Comparison of ENCODE assay signal across 22 cellular contexts in genomic region chr15:47857384-47858168, GRCh38.
DNase-seq lines count a peak whose midpoint lies in the region; ATAC-seq, FAIRE-seq and TF ChIP-seq lines count a peak whose summit lies in the region.
"Had no signal": no experiment of that assay in that cellular context is flagged by ENCODE, and none has a peak within 500 bp of the region (broad histone marks: within the 10 kb centered on the region; RNA-seq: fewer than 3 reads in every experiment).

No MANE protein-coding gene starts in this region.

- intact Hi-C loops in sigmoid colon (cut with DNase I), result no loop called here

- no peaks in the 10 kb centered on the region for H3K9me3 ChIP-seq in sigmoid colon

- 63 to 78% methylated on average over 6 of the region's 6 CpGs for WGBS in sigmoid colon, 2 donors

- H3K36me3 ChIP-seq in sigmoid colon, result no peaks in the 10 kb centered on the region

- TF ChIP-seq CTCF in WTC11 (IDR thresholded peaks at IDR 0.05), result no peak
- TF ChIP-seq CTCF in sigmoid colon (IDR thresholded peaks at IDR 0.05), result no peak

- H3K36me3 Mint-ChIP-seq in WTC11, result no peaks in the 10 kb centered on the region
- H3K36me3 Mint-ChIP-seq: memory B cell, natural killer cell had no signal

- no peaks in the 10 kb centered on the region for H3K27me3 ChIP-seq in sigmoid colon
- H3K27me3 ChIP-seq: hepatocyte had no signal

- no peak overlapping the region for H3K27ac ChIP-seq in sigmoid colon
- H3K27ac ChIP-seq: hepatocyte, RWPE1, skin epidermis had no signal

- H3K27me3 Mint-ChIP-seq in WTC11 (ENCODE audit: low read depth), result peaks cover 8% of the 10 kb centered on the region

- POLR2A ChIA-PET in WTC11 (lab: Charles Lee), result no interaction called here

- DNase-seq in GM12892 (ENCODE audit: insufficient read length) (no peak), UCSD-AML1 (lab: John Stamatoyannopoulos, UW; ENCODE audit: unreplicated experiment) (peak; percentile 15), WTC11 (ENCODE audit: low spot score) (no peak), T-helper 1 cell (no peak), NCI-H226 (no peak), sigmoid colon (no peak)
- DNase-seq in Jurkat, Clone E6-1 (ENCODE audit: low read depth, low spot score), result peak; percentile 23
- DNase-seq: activated CD8-positive, alpha-beta T cell treated with anti-CD3 and anti-CD28 coated beads for 36 hours; activated naive CD4-positive, alpha-beta T cell treated with anti-CD3 and anti-CD28 coated beads, Interleukin-2, amount 50 U/mL, for 16 hours; activated T-cell treated with anti-CD3 and anti-CD28 coated beads, Interleukin-2, amount 50 U/mL, for 24 hours; endodermal cell; natural killer cell; NCI-H1436; NCI-H82; posterior cingulate gyrus; stimulated activated CD4-positive, alpha-beta T cell treated with anti-CD3 and anti-CD28 coated beads, Interleukin-4, amount 100 ng/mL, for 1 hour had no signal

- peaks cover 4% of the 10 kb centered on the region; the same call in 1 of the 2 replicates for H3K9me3 Mint-ChIP-seq in WTC11
- H3K9me3 Mint-ChIP-seq: activated CD8-positive, alpha-beta T cell treated with anti-CD3 and anti-CD28 coated beads for 36 hours; activated T-cell treated with anti-CD3 and anti-CD28 coated beads, Interleukin-2, amount 50 U/mL, for 24 hours; endodermal cell; GM23338 had no signal

- no peak overlapping the region for H3K27ac Mint-ChIP-seq in WTC11
- H3K27ac Mint-ChIP-seq: activated CD8-positive, alpha-beta T cell treated with anti-CD3 and anti-CD28 coated beads for 36 hours; activated T-cell treated with anti-CD3 and anti-CD28 coated beads, Interleukin-2, amount 50 U/mL, for 24 hours; endodermal cell; GM23338; memory B cell; natural killer cell had no signal

- H3K4me1 Mint-ChIP-seq in WTC11, result peaks cover 31% of the 10 kb centered on the region
- H3K4me1 Mint-ChIP-seq: memory B cell, natural killer cell had no signal

- H3K4me3 Mint-ChIP-seq in WTC11, result no peak overlapping the region
- H3K4me3 Mint-ChIP-seq: activated CD8-positive, alpha-beta T cell treated with anti-CD3 and anti-CD28 coated beads for 36 hours; activated T-cell treated with anti-CD3 and anti-CD28 coated beads, Interleukin-2, amount 50 U/mL, for 24 hours; endodermal cell; GM23338; memory B cell; natural killer cell had no signal

- no peak for TF ChIP-seq EP300 in sigmoid colon (IDR thresholded peaks at IDR 0.05)

- ATAC-seq in GM21515 (IDR thresholded peaks at IDR 0.05; ENCODE audit: unreplicated experiment) (peak; percentile 53), WTC11 (no peak)
- ATAC-seq: activated CD8-positive, alpha-beta T cell treated with anti-CD3 and anti-CD28 coated beads for 36 hours; GM23338 had no signal

- no peak for TF ChIP-seq POLR2A in GM12892 (IDR thresholded peaks at IDR 0.05; ENCODE audit: low read depth, low read length)
- TF ChIP-seq POLR2A in sigmoid colon (IDR thresholded peaks at IDR 0.05), result no peak

- no peaks in the 10 kb centered on the region for H3K4me1 ChIP-seq in sigmoid colon

- FAIRE-seq in GM12892 (lab: Jason Lieb, UNC), result peak; percentile 57

- no peak overlapping the region for H3K4me3 ChIP-seq in Jurkat, Clone E6-1 (ENCODE audit: low read length)
- no peak overlapping the region for H3K4me3 ChIP-seq in sigmoid colon
- H3K4me3 ChIP-seq: GM23338, hepatocyte, skin epidermis had no signal

- CTCF ChIA-PET in WTC11 (lab: Charles Lee), result interaction anchor here (0.6 kb wide), 1 partner anchor 9 kb away, joined by 3 read pairs; no protein-coding TSS in a partner anchor

TF ChIP-seq in WTC11, 78 proteins besides CTCF, POLR2A, EP300 and RAD21:
- TF ChIP-seq NFYB (CRISPR knock-in tag; conservative IDR thresholded peaks at IDR 0.05; ENCODE audit: low read depth), result no peak
- no peak for TF ChIP-seq PREB (CRISPR knock-in tag; IDR thresholded peaks at IDR 0.05; ENCODE audit: borderline replicate concordance)
- no peak for TF ChIP-seq HMGXB4 (CRISPR knock-in tag; IDR thresholded peaks at IDR 0.05)
- TF ChIP-seq TEAD4 (CRISPR knock-in tag; IDR thresholded peaks at IDR 0.05), result no peak
- no peak for TF ChIP-seq NR3C1 (CRISPR knock-in tag; conservative IDR thresholded peaks at IDR 0.05; ENCODE audit: low read depth)
- TF ChIP-seq ZNF219 (CRISPR knock-in tag; IDR thresholded peaks at IDR 0.05; ENCODE audit: borderline replicate concordance), result no peak
- TF ChIP-seq E2F4 (CRISPR knock-in tag; IDR thresholded peaks at IDR 0.05; ENCODE audit: borderline replicate concordance, low read depth), result no peak
- TF ChIP-seq ZNF396 (CRISPR knock-in tag; IDR thresholded peaks at IDR 0.05; ENCODE audit: borderline replicate concordance), result no peak
- TF ChIP-seq MXD4 (CRISPR knock-in tag; IDR thresholded peaks at IDR 0.05; ENCODE audit: borderline replicate concordance), result no peak
- no peak for TF ChIP-seq ZNF121 (CRISPR knock-in tag; IDR thresholded peaks at IDR 0.05)
- no peak for TF ChIP-seq ZNF138 (CRISPR knock-in tag; conservative IDR thresholded peaks at IDR 0.05)
- TF ChIP-seq MAX (CRISPR knock-in tag; IDR thresholded peaks at IDR 0.05), result no peak
- no peak for TF ChIP-seq ELF4 (CRISPR knock-in tag; IDR thresholded peaks at IDR 0.05; ENCODE audit: low read depth)
- no peak for TF ChIP-seq CREB1 (CRISPR knock-in tag; IDR thresholded peaks at IDR 0.05)
- TF ChIP-seq SMAD3 (CRISPR knock-in tag; IDR thresholded peaks at IDR 0.05; ENCODE audit: borderline replicate concordance), result no peak

Comparison
In these comparisons a context has a peak if more than half of its experiments do, and no peak if none do; other contexts are left out.
1. DNase-seq: peak in Jurkat, Clone E6-1 (single experiment) and UCSD-AML1 (single experiment); none in GM12892 (single experiment), WTC11 (single experiment), T-helper 1 cell (0 of 5), NCI-H226 (single experiment) and sigmoid colon (single experiment).